In the genomic region with DNA sequence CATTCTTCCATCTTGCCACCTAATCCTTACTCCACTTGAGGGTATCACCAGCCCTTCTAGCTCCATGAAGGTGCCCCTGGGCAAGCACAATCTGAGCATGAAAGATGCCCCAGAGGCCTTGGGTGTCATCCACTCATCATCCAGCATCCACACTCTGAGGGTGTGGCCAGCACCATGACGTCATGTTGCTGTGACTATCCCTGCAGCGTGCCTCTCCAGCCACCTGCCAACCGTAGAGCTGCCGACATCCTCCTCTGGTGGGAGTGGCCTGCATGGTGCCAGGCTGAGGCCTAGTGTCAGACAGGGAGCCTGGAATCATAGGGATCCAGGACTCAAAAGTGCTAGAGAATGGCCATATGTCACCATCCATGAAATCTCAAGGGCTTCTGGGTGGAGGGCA, we compare ENCODE assay signal across 33 cellular contexts. TPM values are rescaled to one million over a fixed set of nuclear protein-coding genes. Genes with fewer than 3 reads are reported as not detected.
"Had no signal": no experiment of that assay in that cellular context is flagged by ENCODE, and none has a peak within 500 bp of the region (broad histone marks: within the 10 kb centered on the region; RNA-seq: fewer than 3 reads in every experiment).

No MANE protein-coding gene starts in this region.

- H3K4me3 Mint-ChIP-seq: endodermal cell; naive thymus-derived CD8-positive, alpha-beta T cell; stimulated activated memory B cell treated with anti-CD40 and anti-IgM and Interleukin-4, amounts not matched to agents 10 μg/mL and 1 μg/mL and 100 μg/mL, for 72 hours; stimulated activated naive CD8-positive, alpha-beta T cell treated with anti-CD3 and anti-CD28 coated beads, Interleukin-15, Interleukin-2, amounts not matched to agents 100 ng/mL and 50 ng/mL, for 24 hours had no signal

- H3K9me3 Mint-ChIP-seq: endodermal cell; stimulated activated naive CD8-positive, alpha-beta T cell treated with anti-CD3 and anti-CD28 coated beads, Interleukin-15, Interleukin-2, amounts not matched to agents 100 ng/mL and 50 ng/mL, for 24 hours had no signal

- H3K36me3 ChIP-seq: heart right ventricle, neutrophil, spleen, tibial artery, upper lobe of left lung, vagina had no signal

- H3K4me1 Mint-ChIP-seq: endodermal cell; naive thymus-derived CD8-positive, alpha-beta T cell; stimulated activated memory B cell treated with anti-CD40 and anti-IgM and Interleukin-4, amounts not matched to agents 10 μg/mL and 1 μg/mL and 100 μg/mL, for 72 hours had no signal

- H3K4me1 ChIP-seq: heart right ventricle, spleen, tibial artery, upper lobe of left lung, vagina had no signal

- H3K27me3 ChIP-seq: upper lobe of left lung, vagina had no signal

- DNase-seq: effector CD4-positive, alpha-beta T cell; endodermal cell; heart right ventricle; hypothalamus; kidney glomerular epithelial cell; mammary epithelial cell; naive thymus-derived CD8-positive, alpha-beta T cell; spleen; stimulated activated CD4-positive, alpha-beta T cell treated with anti-CD3 and anti-CD28 coated beads, Interleukin-15, amount 100 ng/mL, for 24 hours; stimulated activated CD4-positive, alpha-beta T cell treated with anti-CD3 and anti-CD28 coated beads, Interleukin-1b, Interleukin-23, amount 100 ng/mL, for 48 hours; stimulated activated CD4-positive, alpha-beta T cell treated with anti-CD3 and anti-CD28 coated beads, Interleukin-4, amount 100 ng/mL, for 24 hours; tibial artery; upper lobe of left lung had no signal

- H3K27ac Mint-ChIP-seq: endodermal cell; naive thymus-derived CD8-positive, alpha-beta T cell; stimulated activated memory B cell treated with anti-CD40 and anti-IgM and Interleukin-4, amounts not matched to agents 10 μg/mL and 1 μg/mL and 100 μg/mL, for 72 hours; stimulated activated naive CD8-positive, alpha-beta T cell treated with anti-CD3 and anti-CD28 coated beads, Interleukin-15, Interleukin-2, amounts not matched to agents 100 ng/mL and 50 ng/mL, for 24 hours had no signal

- H3K9me3 ChIP-seq: heart right ventricle, neutrophil, spleen, tibial artery, upper lobe of left lung, vagina had no signal

- H3K4me3 ChIP-seq: heart right ventricle, spleen, tibial artery, upper lobe of left lung, vagina had no signal

- ATAC-seq: heart right ventricle; left lobe of liver; naive thymus-derived CD8-positive, alpha-beta T cell; sciatic nerve; stimulated activated memory B cell treated with anti-CD40 and anti-IgM and Interleukin-4, amounts not matched to agents 10 μg/mL and 1 μg/mL and 100 μg/mL, for 72 hours had no signal

- H3K27ac ChIP-seq: heart right ventricle, neutrophil, spleen, tibial artery, upper lobe of left lung, vagina had no signal

- FAIRE-seq: frontal cortex, islet of Langerhans had no signal

- H3K36me3 Mint-ChIP-seq: naive thymus-derived CD8-positive, alpha-beta T cell; stimulated activated memory B cell treated with anti-CD40 and anti-IgM and Interleukin-4, amounts not matched to agents 10 μg/mL and 1 μg/mL and 100 μg/mL, for 72 hours had no signal

RNA-seq across cellular contexts. Expression of a gene that starts 3.1 kb away (rescaled TPM):
- total RNA-seq: dermis microvascular lymphatic vessel endothelial cell; endodermal cell; fibroblast of lung; frontal cortex; glomerular endothelial cell; heart right ventricle; left lobe of liver; mammary epithelial cell; mesenteric fat pad; naive thymus-derived CD8-positive, alpha-beta T cell; osteoblast; pulmonary artery endothelial cell; sciatic nerve; skeletal muscle tissue; spleen; temporal lobe; vagina had no signal
- polyA plus RNA-seq: esophagus; fibroblast of lung; heart right ventricle; mammary epithelial cell; naive thymus-derived CD8-positive, alpha-beta T cell; neural cell had no signal

RNA-seq across cellular contexts. Expression of a gene that starts 18.2 kb away (rescaled TPM):
- total RNA-seq: dermis microvascular lymphatic vessel endothelial cell; endodermal cell; fibroblast of lung; frontal cortex; glomerular endothelial cell; heart right ventricle; left lobe of liver; lower leg skin; mammary epithelial cell; mesenteric fat pad; mononuclear cell; naive thymus-derived CD8-positive, alpha-beta T cell; osteoblast; pulmonary artery endothelial cell; sciatic nerve; skeletal muscle tissue; spleen; temporal lobe; upper lobe of left lung; vagina had no signal
- polyA plus RNA-seq: esophagus; fibroblast of lung; heart right ventricle; mammary epithelial cell; naive thymus-derived CD8-positive, alpha-beta T cell; neural cell had no signal

RNA-seq across cellular contexts. Expression of a gene that starts 21.6 kb away (rescaled TPM):
- total RNA-seq: dermis microvascular lymphatic vessel endothelial cell; fibroblast of lung; frontal cortex; glomerular endothelial cell; heart right ventricle; left lobe of liver; mammary epithelial cell; mesenteric fat pad; naive thymus-derived CD8-positive, alpha-beta T cell; osteoblast; pulmonary artery endothelial cell; sciatic nerve; skeletal muscle tissue; temporal lobe; upper lobe of left lung; vagina had no signal
- polyA plus RNA-seq: esophagus; fibroblast of lung; heart right ventricle; mammary epithelial cell; naive thymus-derived CD8-positive, alpha-beta T cell; neural cell had no signal

RNA-seq across cellular contexts. Expression of a gene that starts 28.0 kb away (rescaled TPM):
- total RNA-seq: dermis microvascular lymphatic vessel endothelial cell; fibroblast of lung; frontal cortex; glomerular endothelial cell; mononuclear cell; naive thymus-derived CD8-positive, alpha-beta T cell; osteoblast; pulmonary artery endothelial cell; skeletal muscle tissue; vagina had no signal
- polyA plus RNA-seq: fibroblast of lung; naive thymus-derived CD8-positive, alpha-beta T cell; neural cell had no signal

RNA-seq across cellular contexts. Expression of a gene that starts 59.6 kb away (rescaled TPM):
- total RNA-seq: dermis microvascular lymphatic vessel endothelial cell; endodermal cell; fibroblast of lung; frontal cortex; glomerular endothelial cell; heart right ventricle; left lobe of liver; mammary epithelial cell; mesenteric fat pad; naive thymus-derived CD8-positive, alpha-beta T cell; osteoblast; pulmonary artery endothelial cell; skeletal muscle tissue; spleen; temporal lobe; upper lobe of left lung; vagina had no signal
- polyA plus RNA-seq: fibroblast of lung; heart right ventricle; mammary epithelial cell; naive thymus-derived CD8-positive, alpha-beta T cell; neural cell had no signal
